ENCODE assay signal across 1 cellular context in the genomic region with DNA sequence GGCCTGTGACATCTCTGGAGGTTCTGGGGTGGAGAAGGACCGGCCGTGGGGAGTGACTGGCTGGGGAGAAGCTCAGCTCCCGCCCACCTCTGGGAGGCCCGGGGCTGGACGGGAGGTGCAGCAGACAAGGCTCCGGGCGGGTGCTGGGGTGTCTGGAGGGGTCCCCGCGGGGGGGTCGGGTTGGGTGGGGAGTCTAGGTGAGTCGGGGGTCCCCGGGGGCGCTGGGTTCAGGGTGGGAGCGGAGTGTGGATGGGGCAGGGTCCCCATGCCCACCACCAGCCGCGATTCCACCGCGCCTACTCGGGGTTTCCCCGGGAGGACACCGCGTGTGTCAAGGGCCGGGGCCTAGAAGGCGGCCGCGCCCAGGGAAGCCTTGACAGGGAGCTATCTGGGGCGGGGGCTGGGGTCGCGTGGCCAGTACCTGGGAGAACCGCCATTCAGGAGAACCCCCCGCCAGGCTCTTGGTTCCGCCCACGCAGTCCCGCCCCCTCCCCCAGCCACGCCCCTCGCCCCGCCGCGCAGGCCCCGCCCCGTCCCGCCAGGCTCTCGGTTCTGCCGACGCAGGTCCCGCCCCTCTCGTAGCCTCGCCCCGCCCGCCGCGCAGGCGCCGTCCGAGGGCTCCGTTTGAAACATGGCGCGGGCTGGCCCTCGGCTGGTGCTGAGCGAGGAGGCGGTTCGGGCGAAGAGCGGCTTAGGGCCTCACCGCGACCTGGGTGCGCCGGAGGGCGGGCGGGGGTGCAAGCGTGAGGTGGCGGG.
TF ChIP-seq lines count a peak whose summit lies in the region.

A gene with protein sequence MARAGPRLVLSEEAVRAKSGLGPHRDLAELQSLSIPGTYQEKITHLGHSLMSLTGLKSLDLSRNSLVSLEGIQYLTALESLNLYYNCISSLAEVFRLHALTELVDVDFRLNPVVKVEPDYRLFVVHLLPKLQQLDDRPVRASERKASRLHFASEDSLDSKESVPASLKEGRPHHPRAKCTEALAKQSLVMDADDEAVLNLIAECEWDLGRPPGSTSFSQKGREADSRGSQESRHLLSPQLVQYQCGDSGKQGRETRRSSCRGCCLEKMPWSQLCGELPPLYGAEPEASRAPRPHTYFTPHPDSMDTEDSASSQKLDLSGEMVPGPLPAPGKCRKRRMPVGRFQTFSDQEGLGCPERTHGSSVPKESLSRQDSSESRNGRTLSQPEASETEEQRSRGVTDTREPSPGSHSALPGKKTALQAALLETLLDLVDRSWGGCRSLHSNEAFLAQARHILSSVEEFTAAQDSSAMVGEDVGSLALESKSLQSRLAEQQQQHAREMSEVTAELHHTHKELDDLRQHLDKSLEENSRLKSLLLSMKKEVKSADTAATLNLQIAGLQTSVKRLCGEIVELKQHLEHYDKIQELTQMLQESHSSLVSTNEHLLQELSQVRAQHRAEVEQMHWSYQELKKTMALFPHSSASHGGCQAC (plus strand): TSS at position 610 of the 756 bp plus-strand sequence. CDS start 22 bp downstream, at position 632.

TF ChIP-seq in GM12878, 131 proteins besides CTCF, POLR2A, EP300 and RAD21 (continued from another document):
- TF ChIP-seq NBN (IDR thresholded peaks at IDR 0.05) (0 out of 2 replicates have a peak, but pooled peaks have one; percentile 25), YY1 (IDR thresholded peaks at IDR 0.05; ENCODE audit: low read depth, low read length) (peak; percentile 90), CHD2 (IDR thresholded peaks at IDR 0.05; ENCODE audit: borderline replicate concordance, low read depth, low read length) (no peak), NRF1 (conservative IDR thresholded peaks at IDR 0.05; ENCODE audit: low read depth, low read length) (peak; percentile 56), SIN3A (IDR thresholded peaks at IDR 0.05; ENCODE audit: low read depth, low read length) (peak; percentile 90), ATF7 (IDR thresholded peaks at IDR 0.05; ENCODE audit: low read depth) (peak; percentile 37; the same call in 1 of the 2 replicates), BHLHE40 (IDR thresholded peaks at IDR 0.05; ENCODE audit: borderline replicate concordance in 1 of 2, low read depth in 2 of 2, low read length in 1 of 2) (peak in 1 of 2 experiments; percentile 52; a peak in 1 of 4 replicates), EGR1 (IDR thresholded peaks at IDR 0.05; ENCODE audit: borderline replicate concordance in 1 of 2, low read depth in 2 of 2, low read length in 2 of 2) (peak; percentile 51 to 97), LARP7 (IDR thresholded peaks at IDR 0.05) (peak; percentile 40; the same call in 1 of the 2 replicates), CEBPB (IDR thresholded peaks at IDR 0.05; ENCODE audit: borderline replicate concordance in 1 of 2, low read depth in 2 of 2, low read length in 2 of 2) (no peak)
- TF ChIP-seq, protein P1, sequence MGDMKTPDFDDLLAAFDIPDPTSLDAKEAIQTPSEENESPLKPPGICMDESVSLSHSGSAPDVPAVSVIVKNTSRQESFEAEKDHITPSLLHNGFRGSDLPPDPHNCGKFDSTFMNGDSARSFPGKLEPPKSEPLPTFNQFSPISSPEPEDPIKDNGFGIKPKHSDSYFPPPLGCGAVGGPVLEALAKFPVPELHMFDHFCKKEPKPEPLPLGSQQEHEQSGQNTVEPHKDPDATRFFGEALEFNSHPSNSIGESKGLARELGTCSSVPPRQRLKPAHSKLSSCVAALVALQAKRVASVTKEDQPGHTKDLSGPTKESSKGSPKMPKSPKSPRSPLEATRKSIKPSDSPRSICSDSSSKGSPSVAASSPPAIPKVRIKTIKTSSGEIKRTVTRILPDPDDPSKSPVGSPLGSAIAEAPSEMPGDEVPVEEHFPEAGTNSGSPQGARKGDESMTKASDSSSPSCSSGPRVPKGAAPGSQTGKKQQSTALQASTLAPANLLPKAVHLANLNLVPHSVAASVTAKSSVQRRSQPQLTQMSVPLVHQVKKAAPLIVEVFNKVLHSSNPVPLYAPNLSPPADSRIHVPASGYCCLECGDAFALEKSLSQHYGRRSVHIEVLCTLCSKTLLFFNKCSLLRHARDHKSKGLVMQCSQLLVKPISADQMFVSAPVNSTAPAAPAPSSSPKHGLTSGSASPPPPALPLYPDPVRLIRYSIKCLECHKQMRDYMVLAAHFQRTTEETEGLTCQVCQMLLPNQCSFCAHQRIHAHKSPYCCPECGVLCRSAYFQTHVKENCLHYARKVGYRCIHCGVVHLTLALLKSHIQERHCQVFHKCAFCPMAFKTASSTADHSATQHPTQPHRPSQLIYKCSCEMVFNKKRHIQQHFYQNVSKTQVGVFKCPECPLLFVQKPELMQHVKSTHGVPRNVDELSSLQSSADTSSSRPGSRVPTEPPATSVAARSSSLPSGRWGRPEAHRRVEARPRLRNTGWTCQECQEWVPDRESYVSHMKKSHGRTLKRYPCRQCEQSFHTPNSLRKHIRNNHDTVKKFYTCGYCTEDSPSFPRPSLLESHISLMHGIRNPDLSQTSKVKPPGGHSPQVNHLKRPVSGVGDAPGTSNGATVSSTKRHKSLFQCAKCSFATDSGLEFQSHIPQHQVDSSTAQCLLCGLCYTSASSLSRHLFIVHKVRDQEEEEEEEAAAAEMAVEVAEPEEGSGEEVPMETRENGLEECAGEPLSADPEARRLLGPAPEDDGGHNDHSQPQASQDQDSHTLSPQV (IDR thresholded peaks at IDR 0.05) = no peak
- TF ChIP-seq, protein P2, sequence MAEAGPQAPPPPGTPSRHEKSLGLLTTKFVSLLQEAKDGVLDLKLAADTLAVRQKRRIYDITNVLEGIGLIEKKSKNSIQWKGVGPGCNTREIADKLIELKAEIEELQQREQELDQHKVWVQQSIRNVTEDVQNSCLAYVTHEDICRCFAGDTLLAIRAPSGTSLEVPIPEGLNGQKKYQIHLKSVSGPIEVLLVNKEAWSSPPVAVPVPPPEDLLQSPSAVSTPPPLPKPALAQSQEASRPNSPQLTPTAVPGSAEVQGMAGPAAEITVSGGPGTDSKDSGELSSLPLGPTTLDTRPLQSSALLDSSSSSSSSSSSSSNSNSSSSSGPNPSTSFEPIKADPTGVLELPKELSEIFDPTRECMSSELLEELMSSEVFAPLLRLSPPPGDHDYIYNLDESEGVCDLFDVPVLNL (IDR thresholded peaks at IDR 0.05; ENCODE audit: low read depth, low read length) = peak; percentile 85
- TF ChIP-seq, protein P3, sequence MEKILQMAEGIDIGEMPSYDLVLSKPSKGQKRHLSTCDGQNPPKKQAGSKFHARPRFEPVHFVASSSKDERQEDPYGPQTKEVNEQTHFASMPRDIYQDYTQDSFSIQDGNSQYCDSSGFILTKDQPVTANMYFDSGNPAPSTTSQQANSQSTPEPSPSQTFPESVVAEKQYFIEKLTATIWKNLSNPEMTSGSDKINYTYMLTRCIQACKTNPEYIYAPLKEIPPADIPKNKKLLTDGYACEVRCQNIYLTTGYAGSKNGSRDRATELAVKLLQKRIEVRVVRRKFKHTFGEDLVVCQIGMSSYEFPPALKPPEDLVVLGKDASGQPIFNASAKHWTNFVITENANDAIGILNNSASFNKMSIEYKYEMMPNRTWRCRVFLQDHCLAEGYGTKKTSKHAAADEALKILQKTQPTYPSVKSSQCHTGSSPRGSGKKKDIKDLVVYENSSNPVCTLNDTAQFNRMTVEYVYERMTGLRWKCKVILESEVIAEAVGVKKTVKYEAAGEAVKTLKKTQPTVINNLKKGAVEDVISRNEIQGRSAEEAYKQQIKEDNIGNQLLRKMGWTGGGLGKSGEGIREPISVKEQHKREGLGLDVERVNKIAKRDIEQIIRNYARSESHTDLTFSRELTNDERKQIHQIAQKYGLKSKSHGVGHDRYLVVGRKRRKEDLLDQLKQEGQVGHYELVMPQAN (conservative IDR thresholded peaks at IDR 0.05) = 0 out of 2 replicates have a peak, but pooled peaks have one; percentile 42
TF ChIP-seq in GM12878: peak in this region for 16.
